ENCODE assay signal across 8 cellular contexts in genomic region chr12:133181238-133181959, GRCh38. TPM values are rescaled to one million over a fixed set of nuclear protein-coding genes. Genes with fewer than 3 reads are reported as not detected.
DNase-seq lines count a peak whose midpoint lies in the region; ATAC-seq and TF ChIP-seq lines count a peak whose summit lies in the region.

TSS of gene ZNF268 (plus strand) at chr12:133181495. CDS start at chr12:133181998, 503 bp downstream.

- no peaks in the 10 kb centered on the region for H3K4me1 ChIP-seq in ascending aorta
- no peaks in the 10 kb centered on the region for H3K4me1 ChIP-seq in right cardiac atrium (ENCODE audit: control insufficient read depth, insufficient read depth, low read length)
- H3K4me1 ChIP-seq in vagina, result peaks cover 13% of the 10 kb centered on the region

- ATAC-seq in HG02870 (IDR thresholded peaks at IDR 0.05; ENCODE audit: unreplicated experiment) (peak; percentile 93), right cardiac atrium (peak; percentile 98)

- peak; percentile 92 for DNase-seq in GM13977 (ENCODE audit: low spot score)
- peak; percentile 73 for DNase-seq in NCI-H146 treated with DMSO at 0.1 percent for 48 hours (lab: John Stamatoyannopoulos, UW; ENCODE audit: unreplicated experiment)
- peak; percentile 19 to 93 for DNase-seq in ascending aorta (ENCODE audit: low spot score in 2 of 2)
- peak; percentile 94 to 97 (median 97) for DNase-seq in right cardiac atrium
- DNase-seq in putamen (ENCODE audit: low spot score), result peak; percentile 85
- no peak for DNase-seq in vagina (ENCODE audit: extremely low spot score in 2 of 2)

- TF ChIP-seq POLR2A in vagina (IDR thresholded peaks at IDR 0.05), result no peak

- H3K27me3 ChIP-seq in ascending aorta (no peaks in the 10 kb centered on the region), right cardiac atrium (ENCODE audit: control insufficient read depth, insufficient read depth) (no peaks in the 10 kb centered on the region), vagina (no peaks in the 10 kb centered on the region)

- peak within 1 kb of the TSS; percentile 86 for H3K4me3 ChIP-seq in ascending aorta
- peak within 1 kb of the TSS; percentile 96 for H3K4me3 ChIP-seq in right cardiac atrium (ENCODE audit: low read length)
- peak within 1 kb of the TSS; percentile 81 to 88 for H3K4me3 ChIP-seq in vagina

- H3K27ac ChIP-seq in ascending aorta (peak within 1 kb of the TSS; percentile 46 to 72), right cardiac atrium (ENCODE audit: low read length) (peak within 1 kb of the TSS; percentile 49), vagina (peak within 1 kb of the TSS; percentile 47)

- intact Hi-C loops in T-helper 2 cell treated with Interferon-gamma antibody and Interleukin-4, amounts not matched to agents 100 ng/mL and 5 ng/mL, for 36 hours (cut with micrococcal nuclease), result loop anchor here (1.0 kb wide), 5 partner anchors 51 to 226 kb away; partner anchors contain the start of genes ZNF10, ZNF140, ZNF26 and ZNF84
- intact Hi-C loops in ascending aorta (cut with DNase I), result loop anchor here (1.0 kb wide), 3 partner anchors 51 to 196 kb away; partner anchors contain the start of genes ZNF10, ZNF140 and ZNF891
- intact Hi-C loops in right cardiac atrium (cut with DNase I), result no loop called here
- intact Hi-C loops in vagina (cut with DNase I), result loop anchor here (1.0 kb wide), 1 partner anchor 101 kb away; the partner anchor contains the start of gene ZNF140

- peaks cover 30 to 81% of the 10 kb centered on the region in 2 donors for H3K9me3 ChIP-seq in ascending aorta
- H3K9me3 ChIP-seq in right cardiac atrium (ENCODE audit: control insufficient read depth, low read length), result peaks cover 6% of the 10 kb centered on the region
- peaks cover 6% of the 10 kb centered on the region for H3K9me3 ChIP-seq in vagina

- in situ Hi-C loops in GM13977 (cut with MboI; ENCODE audit: low pct_unique_long_range_greater_than_20kb, low sequenced_read_pairs, unreplicated experiment), result no loop called here

- H3K36me3 ChIP-seq in ascending aorta, result peaks cover 33 to 35% of the 10 kb centered on the region in 2 donors
- peaks cover 4 to 40% of the 10 kb centered on the region in 2 donors for H3K36me3 ChIP-seq in vagina

- peak; percentile 83 for TF ChIP-seq CTCF in GM13977 (IDR thresholded peaks at IDR 0.05; ENCODE audit: extremely low read depth, insufficient read depth, missing control alignments)
- TF ChIP-seq CTCF in ascending aorta (IDR thresholded peaks at IDR 0.05), result peak; percentile 49 to 76 (median 61)
- peak; percentile 55 to 72 (median 61) for TF ChIP-seq CTCF in vagina (IDR thresholded peaks at IDR 0.05)

- WGBS in right cardiac atrium, result 1% methylated on average over 40 of the region's 40 CpGs

RNA-seq across cellular contexts. Expression of gene ZNF268, which starts in this region (rescaled TPM):
- total RNA-seq in T-helper 2 cell treated with Interferon-gamma antibody and Interleukin-4, amounts not matched to agents 100 ng/mL and 5 ng/mL, for 36 hours, result 17.2 and 19.8 TPM in 2 replicates
- 38.5 TPM for total RNA-seq in ascending aorta
- total RNA-seq in right cardiac atrium, result 10 to 100 TPM in 3 of 4 donors, 1 to 10 TPM in 1; 9.7 to 13.6 (median 12.5) TPM
- 2.9 TPM for polyA plus RNA-seq in right cardiac atrium
- total RNA-seq in vagina, result 9.1 TPM

Comparison
In these comparisons a context has a peak if more than half of its experiments do, and no peak if none do; other contexts are left out.
1. DNase-seq: peak in GM13977 (single experiment), NCI-H146 treated with DMSO at 0.1 percent for 48 hours (single experiment), ascending aorta (2 of 2), right cardiac atrium (3 of 3) and putamen (single experiment); none in vagina (0 of 2).
2. intact Hi-C loops: an anchor here in T-helper 2 cell treated with Interferon-gamma antibody and Interleukin-4, amounts not matched to agents 100 ng/mL and 5 ng/mL, for 36 hours (1.0 kb wide), ascending aorta (1.0 kb wide) and vagina (1.0 kb wide); none called in right cardiac atrium.
3. Peak in every context shown above with its lines, with median percentiles within 50 percentile points of each other: CTCF ChIP-seq, H3K27ac ChIP-seq and H3K4me3 ChIP-seq.